Comparison of ENCODE assay signal across 8 cellular contexts in the genomic region with DNA sequence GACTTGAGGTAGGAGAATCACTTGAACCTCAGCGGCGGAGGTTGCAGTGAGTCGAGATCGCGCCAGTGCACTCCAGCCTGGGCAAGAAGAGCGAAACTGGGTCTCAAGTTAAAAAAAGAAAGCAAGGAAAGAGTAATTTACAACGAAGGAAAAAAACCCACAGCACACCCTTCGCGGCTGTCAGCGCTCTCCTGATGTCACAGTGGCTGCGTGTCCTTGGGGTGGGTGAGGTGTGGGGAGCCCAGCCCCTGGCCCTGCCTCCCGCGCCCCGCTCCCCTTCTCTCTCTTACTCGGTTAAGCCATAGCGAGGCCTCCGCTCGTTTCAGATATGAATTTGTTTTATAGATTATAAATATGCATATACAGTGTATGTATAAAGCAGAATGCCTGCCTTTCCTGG. TPM values are rescaled to one million over a fixed set of nuclear protein-coding genes. Genes with fewer than 3 reads are reported as not detected.
DNase-seq lines count a peak whose midpoint lies in the region; ATAC-seq and TF ChIP-seq lines count a peak whose summit lies in the region.

No MANE protein-coding gene starts in this region.

- CTCF ChIA-PET in A673 (lab: Charles Lee): interaction anchor here (0.5 kb wide), 1 partner anchor 297 kb away, joined by 4 read pairs; no protein-coding TSS in a partner anchor
- CTCF ChIA-PET in naive thymus-derived CD4-positive, alpha-beta T cell (lab: Charles Lee): interaction anchor here (0.5 to 4.0 kb wide), 5 partner anchors 10 to 28 kb away, joined by 3 to 11 read pairs (median 3); a partner anchor contains a TSS

- no peaks in the 10 kb centered on the region for H3K9me3 ChIP-seq in A673 (ENCODE audit: low read depth, low read length, poor library complexity, severe bottlenecking)
- no peaks in the 10 kb centered on the region for H3K9me3 ChIP-seq in HUES48 (ENCODE audit: control insufficient read depth, insufficient read depth, low read length)
- no peaks in the 10 kb centered on the region for H3K9me3 ChIP-seq in naive thymus-derived CD4-positive, alpha-beta T cell (ENCODE audit: control insufficient read depth in 2 of 3, low read length in 3 of 3)

- BruUV-seq in A673 (replicated peaks; lab: Mats Ljungman, UMichigan): no TSS peak

- DNase-seq in A673 (ENCODE audit: low spot score) (no peak), HuH-7 (ENCODE audit: low spot score) (no peak), DMS53 (lab: John Stamatoyannopoulos, UW) (no peak), SKM-1 (lab: John Stamatoyannopoulos, UW; ENCODE audit: unreplicated experiment) (no peak), germinal center (ENCODE audit: low spot score) (no peak)
- no peak for DNase-seq in activated naive CD8-positive, alpha-beta T cell treated with anti-CD3 and anti-CD28 coated beads for 36 hours
- peak in 5 of 9 donors; percentile 5 to 32 (median 17) for DNase-seq in naive thymus-derived CD4-positive, alpha-beta T cell

- H3K27me3 ChIP-seq in A673 (replicated peaks; ENCODE audit: insufficient read depth, low read depth, low read length, poor library complexity): no peaks in the 10 kb centered on the region
- H3K27me3 ChIP-seq in HUES48 (ENCODE audit: control insufficient read depth, insufficient read depth, low read length): no peaks in the 10 kb centered on the region
- no peaks in the 10 kb centered on the region for H3K27me3 ChIP-seq in naive thymus-derived CD4-positive, alpha-beta T cell (ENCODE audit: control insufficient read depth in 2 of 2, insufficient read depth in 2 of 2, low read length in 2 of 2)

- no peak for ATAC-seq in naive thymus-derived CD4-positive, alpha-beta T cell

- peak overlapping the region; percentile 87 for H3K4me3 ChIP-seq in A673 (ENCODE audit: low read depth, low read length, poor library complexity, severe bottlenecking)
- H3K4me3 ChIP-seq in HUES48 (ENCODE audit: low read depth, low read length): peak overlapping the region; percentile 52
- H3K4me3 ChIP-seq in naive thymus-derived CD4-positive, alpha-beta T cell (ENCODE audit: low read length): no peak overlapping the region

- no peaks in the 10 kb centered on the region for H3K9me3 Mint-ChIP-seq in activated naive CD8-positive, alpha-beta T cell treated with anti-CD3 and anti-CD28 coated beads for 36 hours
- H3K9me3 Mint-ChIP-seq in naive thymus-derived CD4-positive, alpha-beta T cell: no peaks in the 10 kb centered on the region

- peaks cover 13% of the 10 kb centered on the region for H3K36me3 Mint-ChIP-seq in activated naive CD8-positive, alpha-beta T cell treated with anti-CD3 and anti-CD28 coated beads for 36 hours
- peaks cover 0 to 26% (median 11%) of the 10 kb centered on the region in 5 donors for H3K36me3 Mint-ChIP-seq in naive thymus-derived CD4-positive, alpha-beta T cell

- POLR2A ChIA-PET in A673 (lab: Charles Lee; ENCODE audit: low non-redundant PET): no interaction called here
- POLR2A ChIA-PET in naive thymus-derived CD4-positive, alpha-beta T cell (lab: Charles Lee): interaction anchor here (1.0 to 2.3 kb wide), 7 partner anchors 29 to 1100 kb away, joined by 3 to 27 read pairs (median 3); a partner anchor contains a TSS

- intact Hi-C loops in A673 (cut with micrococcal nuclease; ENCODE audit: unreplicated experiment): no loop called here
- intact Hi-C loops in naive thymus-derived CD4-positive, alpha-beta T cell (cut with micrococcal nuclease): no loop called here

- H3K4me1 ChIP-seq in A673 (ENCODE audit: insufficient read depth, low read length, poor library complexity, severe bottlenecking) (peaks cover 18% of the 10 kb centered on the region), HUES48 (ENCODE audit: control insufficient read depth, insufficient read depth, low read length) (0 out of 2 replicates have a peak, but pooled peaks cover 6% of the 10 kb centered on the region)
- no peaks in the 10 kb centered on the region for H3K4me1 ChIP-seq in naive thymus-derived CD4-positive, alpha-beta T cell (ENCODE audit: control insufficient read depth in 2 of 2, insufficient read depth in 2 of 2, low read length in 2 of 2)

- peak overlapping the region; percentile 65 for H3K4me3 Mint-ChIP-seq in activated naive CD8-positive, alpha-beta T cell treated with anti-CD3 and anti-CD28 coated beads for 36 hours
- peak overlapping the region; percentile 30 to 77 (median 67) for H3K4me3 Mint-ChIP-seq in naive thymus-derived CD4-positive, alpha-beta T cell

- TF ChIP-seq CTCF in A673 (conservative IDR thresholded peaks at IDR 0.05; ENCODE audit: low read depth, low read length): no peak

- H3K36me3 ChIP-seq in A673 (ENCODE audit: insufficient read depth, low read length, poor library complexity, severe bottlenecking): peaks cover 22% of the 10 kb centered on the region
- H3K36me3 ChIP-seq in HUES48 (ENCODE audit: control insufficient read depth, insufficient read depth, low read length): peaks cover 52% of the 10 kb centered on the region
- peaks cover 0 to 34% (median 0%) of the 10 kb centered on the region in 3 experiments for H3K36me3 ChIP-seq in naive thymus-derived CD4-positive, alpha-beta T cell (ENCODE audit: control insufficient read depth in 2 of 3, insufficient read depth in 3 of 3, low read length in 3 of 3)

- peak overlapping the region; percentile 49; the same call in 1 of the 2 replicates for H3K9ac ChIP-seq in HUES48 (ENCODE audit: low read depth, low read length)

- no peaks in the 10 kb centered on the region for H3K27me3 Mint-ChIP-seq in activated naive CD8-positive, alpha-beta T cell treated with anti-CD3 and anti-CD28 coated beads for 36 hours
- no peaks in the 10 kb centered on the region for H3K27me3 Mint-ChIP-seq in naive thymus-derived CD4-positive, alpha-beta T cell

- H3K27ac Mint-ChIP-seq in activated naive CD8-positive, alpha-beta T cell treated with anti-CD3 and anti-CD28 coated beads for 36 hours: peak overlapping the region; percentile 51
- H3K27ac Mint-ChIP-seq in naive thymus-derived CD4-positive, alpha-beta T cell: peak overlapping the region in 7 of 9 donors; percentile 38 to 86 (median 74)

- peaks cover 30% of the 10 kb centered on the region for H3K4me1 Mint-ChIP-seq in activated naive CD8-positive, alpha-beta T cell treated with anti-CD3 and anti-CD28 coated beads for 36 hours
- peaks cover 24 to 42% (median 36%) of the 10 kb centered on the region in 7 donors for H3K4me1 Mint-ChIP-seq in naive thymus-derived CD4-positive, alpha-beta T cell

- H3K27ac ChIP-seq in A673 (ENCODE audit: low read depth, low read length, poor library complexity, severe bottlenecking) (peak overlapping the region; percentile 23), HUES48 (ENCODE audit: low read depth, low read length) (no peak overlapping the region)
- peak overlapping the region; percentile 70 for H3K27ac ChIP-seq in naive thymus-derived CD4-positive, alpha-beta T cell (ENCODE audit: low read depth, low read length)

RNA-seq across cellular contexts. Expression of a gene that starts 0.7 kb away (rescaled TPM):
- 197 and 200 TPM in 2 replicates for total RNA-seq in A673 (2021)
- total RNA-seq in activated naive CD8-positive, alpha-beta T cell treated with anti-CD3 and anti-CD28 coated beads for 36 hours: 10 to 100 TPM; 91.4 to 96.2 TPM
- 10 to 100 TPM; 12.6 to 67.2 (median 36.4) TPM for total RNA-seq in naive thymus-derived CD4-positive, alpha-beta T cell
- 10 to 100 TPM; 13.0 to 17.5 TPM for polyA plus RNA-seq in naive thymus-derived CD4-positive, alpha-beta T cell

RNA-seq across cellular contexts. Expression of a gene that starts 28.7 kb away (rescaled TPM):
- total RNA-seq in A673 (2021): 66.9 and 69.2 TPM in 2 replicates
- total RNA-seq in activated naive CD8-positive, alpha-beta T cell treated with anti-CD3 and anti-CD28 coated beads for 36 hours: 10 to 100 TPM; 46.7 to 47.3 TPM
- total RNA-seq in naive thymus-derived CD4-positive, alpha-beta T cell: 100 to 1,000 TPM; 112 to 299 (median 272) TPM
- 1 to 10 TPM; 1.7 to 3.2 TPM for polyA plus RNA-seq in naive thymus-derived CD4-positive, alpha-beta T cell

Comparison
In these comparisons a context has a peak if more than half of its experiments do, and no peak if none do; other contexts are left out.
1. DNase-seq: peak in naive thymus-derived CD4-positive, alpha-beta T cell (5 of 9); none in A673 (single experiment), activated naive CD8-positive, alpha-beta T cell treated with anti-CD3 and anti-CD28 coated beads for 36 hours (single experiment), HuH-7 (single experiment), DMS53 (single experiment), SKM-1 (single experiment) and germinal center (single experiment).